21 cellular contexts compared by ENCODE assay signal in the genomic region with DNA sequence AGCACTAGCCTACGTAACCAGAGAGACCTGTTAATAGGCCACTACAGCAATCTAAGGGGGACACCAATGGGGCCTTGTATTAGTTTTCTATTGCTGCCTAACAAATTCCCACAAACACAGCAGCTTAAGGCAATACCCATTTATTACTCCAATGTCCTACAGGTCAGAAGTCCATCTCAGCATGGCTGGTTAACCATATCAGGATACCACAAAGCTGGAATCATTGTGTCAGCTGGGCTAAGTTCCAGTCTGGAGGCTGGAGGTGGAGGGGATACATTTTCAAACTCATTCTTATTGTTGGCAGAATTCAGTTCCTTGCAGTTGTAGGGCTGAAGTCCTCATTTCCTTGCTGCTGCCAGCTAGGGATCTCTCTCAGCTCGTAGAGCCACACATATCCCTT.
DNase-seq lines count a peak whose midpoint lies in the region; FAIRE-seq and TF ChIP-seq lines count a peak whose summit lies in the region.
"Had no signal": no experiment of that assay in that cellular context is flagged by ENCODE, and none has a peak within 500 bp of the region (broad histone marks: within the 10 kb centered on the region; RNA-seq: fewer than 3 reads in every experiment).

No MANE protein-coding gene starts in this region.

- no peak for TF ChIP-seq POLR2A in H1 (IDR thresholded peaks at IDR 0.05; ENCODE audit: control extremely low read depth in 1 of 2, low read depth in 2 of 2, low read length in 2 of 2)

- H3K36me3 Mint-ChIP-seq in astrocyte (ENCODE audit: low read depth, unreplicated experiment), result no peaks in the 10 kb centered on the region
- H3K36me3 Mint-ChIP-seq in activated CD4-positive, alpha-beta memory T cell treated with anti-CD3 and anti-CD28 coated beads, Interleukin-2, amount 10 ng/mL, durations not matched to agents 7 days and 5 days (ENCODE audit: low read depth), result no peaks in the 10 kb centered on the region
- H3K36me3 Mint-ChIP-seq: CD8-positive, alpha-beta T cell had no signal

- no peak overlapping the region for H2BK120ac ChIP-seq in H1 (replicated peaks; ENCODE audit: low read depth, low read length)

- no peaks in the 10 kb centered on the region for H3K79me1 ChIP-seq in H1 (ENCODE audit: low read depth, low read length)

- FAIRE-seq in astrocyte (lab: Jason Lieb, UNC) (no peak), H1 (lab: Jason Lieb, UNC) (no peak), small intestine (lab: Jason Lieb, UNC) (no peak)
- FAIRE-seq: A549, D721Med, G401.6, GM12891 had no signal

- POLR2A ChIA-PET in H1 (lab: Charles Lee; ENCODE audit: partially characterized antibody), result interaction anchor here (1.6 kb wide), 1 partner anchor 19 kb away, joined by 3 read pairs; no protein-coding TSS in a partner anchor
- POLR2A ChIA-PET in activated CD4-positive, alpha-beta memory T cell treated with anti-CD3 and anti-CD28 coated beads, Interleukin-2, amount 10 ng/mL, durations not matched to agents 7 days and 5 days (lab: Charles Lee), result no interaction called here

- CTCF ChIA-PET in H1 (lab: Charles Lee; ENCODE audit: partially characterized antibody), result no interaction called here
- CTCF ChIA-PET in activated CD4-positive, alpha-beta memory T cell treated with anti-CD3 and anti-CD28 coated beads, Interleukin-2, amount 10 ng/mL, durations not matched to agents 7 days and 5 days (lab: Charles Lee), result no interaction called here

- TF ChIP-seq RAD21 in H1 (IDR thresholded peaks at IDR 0.05 in 1 of 2, conservative IDR thresholded peaks at IDR 0.05 in 1 of 2; ENCODE audit: low read depth in 2 of 2, low read length in 2 of 2), result no peak

- TF ChIP-seq EP300 in H1 (IDR thresholded peaks at IDR 0.05; ENCODE audit: borderline replicate concordance in 1 of 2, low read depth in 2 of 2, low read length in 2 of 2), result no peak

- H3K79me2 ChIP-seq in astrocyte (ENCODE audit: insufficient read depth, low read length) (no peaks in the 10 kb centered on the region), H1 (ENCODE audit: control insufficient read depth in 1 of 2, insufficient read depth in 2 of 2, low read length in 2 of 2) (no peaks in the 10 kb centered on the region)

- H3K36me3 ChIP-seq in astrocyte (ENCODE audit: insufficient read depth, low read length) (no peaks in the 10 kb centered on the region), H1 (ENCODE audit: control insufficient read depth in 2 of 4, insufficient read depth in 4 of 4, low read length in 3 of 4) (no peaks in the 10 kb centered on the region), small intestine (ENCODE audit: control insufficient read depth in 2 of 2, insufficient read depth in 2 of 2, low read length in 2 of 2) (no peaks in the 10 kb centered on the region)
- H3K36me3 ChIP-seq: BE2C, HAP-1 had no signal

- H3K4me1 ChIP-seq in astrocyte (ENCODE audit: insufficient read depth, low read length), result no peaks in the 10 kb centered on the region
- H3K4me1 ChIP-seq in H1 (replicated peaks in 1 of 4; ENCODE audit: control insufficient read depth in 3 of 4, insufficient read depth in 4 of 4, low read length in 3 of 4), result peaks cover 0 to 13% (median 4%) of the 10 kb centered on the region in 4 experiments; a peak in 3 of 7 replicates
- H3K4me1 ChIP-seq in small intestine (ENCODE audit: control insufficient read depth in 2 of 2, insufficient read depth in 1 of 2, low read depth in 1 of 2, low read length in 1 of 2), result peaks cover 0 to 12% of the 10 kb centered on the region in 2 donors
- H3K4me1 ChIP-seq: A549, BE2C, HAP-1 had no signal

- no peak for TF ChIP-seq CTCF in astrocyte (IDR thresholded peaks at IDR 0.05; ENCODE audit: insufficient read depth, low read depth, low read length)
- TF ChIP-seq CTCF in H1 (IDR thresholded peaks at IDR 0.05; ENCODE audit: control extremely low read depth in 1 of 3, insufficient read depth in 1 of 3, low read depth in 1 of 3, low read length in 3 of 3), result no peak

- H3K4ac ChIP-seq in H1 (replicated peaks; ENCODE audit: insufficient read length, low read depth, low read length), result no peak overlapping the region

- no peaks in the 10 kb centered on the region for H3K23me2 ChIP-seq in H1 (ENCODE audit: low read depth, low read length)

- H3K9ac ChIP-seq in astrocyte (ENCODE audit: low read length) (no peak overlapping the region), H1 (replicated peaks in 1 of 4; ENCODE audit: extremely low read depth in 1 of 4, low read depth in 3 of 4, low read length in 3 of 4) (no peak overlapping the region)

- peak overlapping the region; percentile 53; the same call in 1 of the 2 replicates for H2BK20ac ChIP-seq in H1 (ENCODE audit: low read length)

- no peak overlapping the region for H3K23ac ChIP-seq in H1 (ENCODE audit: insufficient read length)

- no peak overlapping the region for H3K14ac ChIP-seq in H1 (ENCODE audit: insufficient read length)

- no peak overlapping the region for H4K8ac ChIP-seq in H1 (ENCODE audit: extremely low read depth, insufficient read depth, low read length)

- no peaks in the 10 kb centered on the region for H3K27me3 ChIP-seq in astrocyte (ENCODE audit: insufficient read depth, low read length)
- no peaks in the 10 kb centered on the region for H3K27me3 ChIP-seq in H1 (replicated peaks in 1 of 4; ENCODE audit: control insufficient read depth in 3 of 4, extremely low read depth in 1 of 4, insufficient read depth in 3 of 4, low read length in 3 of 4)
- H3K27me3 ChIP-seq in small intestine (ENCODE audit: control insufficient read depth in 2 of 2, insufficient read depth in 2 of 2, low read length in 2 of 2), result no peaks in the 10 kb centered on the region
- H3K27me3 ChIP-seq: BE2C had no signal

- H4K5ac ChIP-seq in H1 (ENCODE audit: insufficient read length, low read depth, low read length), result no peak overlapping the region

- peaks cover 1% of the 10 kb centered on the region for H3K9me3 Mint-ChIP-seq in astrocyte (ENCODE audit: unreplicated experiment)
- no peaks in the 10 kb centered on the region for H3K9me3 Mint-ChIP-seq in activated CD4-positive, alpha-beta memory T cell treated with anti-CD3 and anti-CD28 coated beads, Interleukin-2, amount 10 ng/mL, durations not matched to agents 7 days and 5 days
- H3K9me3 Mint-ChIP-seq: CD8-positive, alpha-beta T cell; GM23338 had no signal

- H3K4me3 Mint-ChIP-seq in astrocyte (ENCODE audit: unreplicated experiment), result no peak overlapping the region
- H3K4me3 Mint-ChIP-seq in activated CD4-positive, alpha-beta memory T cell treated with anti-CD3 and anti-CD28 coated beads, Interleukin-2, amount 10 ng/mL, durations not matched to agents 7 days and 5 days, result no peak overlapping the region
- H3K4me3 Mint-ChIP-seq: CD8-positive, alpha-beta T cell; GM23338 had no signal

- H2BK12ac ChIP-seq in H1 (ENCODE audit: low read depth, low read length), result 0 out of 2 replicates have a peak overlapping the region, but pooled peaks have one; percentile 10

- H3K4me2 ChIP-seq in astrocyte (ENCODE audit: low read length), result no peak overlapping the region
- H3K4me2 ChIP-seq in H1 (ENCODE audit: insufficient read depth in 1 of 2, low read depth in 2 of 2, low read length in 2 of 2), result no peak overlapping the region
- H3K4me2 ChIP-seq: A549 had no signal

- H4K91ac ChIP-seq in H1 (replicated peaks; ENCODE audit: insufficient read length, low read length), result no peak overlapping the region

- H2AFZ ChIP-seq in astrocyte (ENCODE audit: low read depth, low read length) (no peak overlapping the region), H1 (ENCODE audit: low read length) (no peak overlapping the region)
- H2AFZ ChIP-seq: GM23338 had no signal

- no peaks in the 10 kb centered on the region for H3K27me3 Mint-ChIP-seq in astrocyte (ENCODE audit: low read depth, unreplicated experiment)
- no peaks in the 10 kb centered on the region for H3K27me3 Mint-ChIP-seq in activated CD4-positive, alpha-beta memory T cell treated with anti-CD3 and anti-CD28 coated beads, Interleukin-2, amount 10 ng/mL, durations not matched to agents 7 days and 5 days

- no peak overlapping the region for H2BK5ac ChIP-seq in H1 (ENCODE audit: low read depth, low read length)

- H3K4me3 ChIP-seq in astrocyte (ENCODE audit: insufficient read depth, low read depth, low read length) (no peak overlapping the region), H1 (ENCODE audit: extremely low read depth in 1 of 4, insufficient read depth in 2 of 4, low read depth in 3 of 4, low read length in 4 of 4) (no peak overlapping the region), small intestine (ENCODE audit: low read depth in 1 of 2, low read length in 2 of 2) (no peak overlapping the region)
- H3K4me3 ChIP-seq: A549, GM23338, HAP-1 had no signal

- no peak overlapping the region for H2BK15ac ChIP-seq in H1 (ENCODE audit: low read length)

- H2AK5ac ChIP-seq in H1 (ENCODE audit: low read depth, low read length), result no peak overlapping the region

- no peak overlapping the region for H3K27ac Mint-ChIP-seq in astrocyte (ENCODE audit: unreplicated experiment)
- H3K27ac Mint-ChIP-seq in activated CD4-positive, alpha-beta memory T cell treated with anti-CD3 and anti-CD28 coated beads, Interleukin-2, amount 10 ng/mL, durations not matched to agents 7 days and 5 days, result no peak overlapping the region
- H3K27ac Mint-ChIP-seq: CD8-positive, alpha-beta T cell had no signal

- H3K4me1 Mint-ChIP-seq in astrocyte (ENCODE audit: low read depth, unreplicated experiment), result peaks cover 7% of the 10 kb centered on the region
- H3K4me1 Mint-ChIP-seq in activated CD4-positive, alpha-beta memory T cell treated with anti-CD3 and anti-CD28 coated beads, Interleukin-2, amount 10 ng/mL, durations not matched to agents 7 days and 5 days, result no peaks in the 10 kb centered on the region

- H3K9me3 ChIP-seq in astrocyte (ENCODE audit: insufficient read depth, low read depth, low read length) (no peaks in the 10 kb centered on the region), H1 (ENCODE audit: insufficient read depth in 2 of 2, low read depth in 1 of 2, low read length in 1 of 2) (no peaks in the 10 kb centered on the region), small intestine (ENCODE audit: control insufficient read depth, low read depth) (no peaks in the 10 kb centered on the region)
- H3K9me3 ChIP-seq: A549, BE2C, HAP-1 had no signal

- WGBS in H1 (ENCODE audit: extremely low coverage in 1 of 2, insufficient coverage in 1 of 2, insufficient read length in 1 of 2, insufficient replicate concordance in 2 of 2, low coverage in 1 of 2, low lambda C conversion rate in 2 of 2, missing lambda C conversion rate in 1 of 2), 2 experiments, result 87% methylated on average over 2 of the region's 2 CpGs; no CpG with 5 or more reads in 1 of the 2 experiments
- whole genome bisulfite sequencing in small intestine, 3 donors, result 63 to 85% (median 77%) methylated on average over 2 of the region's 2 CpGs

- no peak overlapping the region for H3K56ac ChIP-seq in H1 (replicated peaks; ENCODE audit: insufficient read length, low read depth, low read length)

- no peaks in the 10 kb centered on the region for H4K20me1 ChIP-seq in astrocyte (ENCODE audit: insufficient read depth, low read length)
- no peaks in the 10 kb centered on the region for H4K20me1 ChIP-seq in H1 (replicated peaks in 1 of 2; ENCODE audit: control insufficient read depth in 1 of 2, insufficient read depth in 2 of 2, low read length in 2 of 2)

- DNase-seq in astrocyte (ENCODE audit: low read depth), result peak; percentile 32
- DNase-seq in H1 (ENCODE audit: low read depth in 1 of 2, low spot score in 2 of 2), result no peak
- DNase-seq in myocyte (ENCODE audit: low read depth), result peak; percentile 24
- DNase-seq in small intestine, result peak; percentile 72
- DNase-seq in activated CD4-positive, alpha-beta memory T cell treated with anti-CD3 and anti-CD28 coated beads, Interleukin-2, amount 10 ng/mL, durations not matched to agents 7 days and 5 days, result no peak
- no peak for DNase-seq in NCI-H748 treated with DMSO at 0.1 percent for 48 hours (lab: John Stamatoyannopoulos, UW)
- DNase-seq in activated gamma-delta T cell (lab: John Stamatoyannopoulos, UW), result no peak
- DNase-seq in RKO (ENCODE audit: low spot score), result no peak
- DNase-seq: BE2C; CD8-positive, alpha-beta T cell; COR-L47; DMS153; DMS79 treated with DMSO at 0.1 percent for 48 hours; EL had no signal

- H3K27ac ChIP-seq in astrocyte (ENCODE audit: low read depth, low read length), result no peak overlapping the region
- no peak overlapping the region for H3K27ac ChIP-seq in H1 (ENCODE audit: low read depth, low read length)
- H3K27ac ChIP-seq in small intestine (ENCODE audit: low read depth in 1 of 2, low read length in 1 of 2), result peak overlapping the region in 1 of 2 donors; percentile 16
- H3K27ac ChIP-seq: A549, C4-2B had no signal

- no peak overlapping the region for H3K18ac ChIP-seq in H1 (ENCODE audit: extremely low read depth, low read length)

Comparison
In these comparisons a context has a peak if more than half of its experiments do, and no peak if none do; other contexts are left out.
1. DNase-seq: peak in astrocyte (single experiment), myocyte (single experiment) and small intestine (single experiment); none in H1 (0 of 2), activated CD4-positive, alpha-beta memory T cell treated with anti-CD3 and anti-CD28 coated beads, Interleukin-2, amount 10 ng/mL, durations not matched to agents 7 days and 5 days (single experiment), NCI-H748 treated with DMSO at 0.1 percent for 48 hours (single experiment), activated gamma-delta T cell (single experiment) and RKO (single experiment).